ENCODE assay signal across 35 cellular contexts in the genomic region with DNA sequence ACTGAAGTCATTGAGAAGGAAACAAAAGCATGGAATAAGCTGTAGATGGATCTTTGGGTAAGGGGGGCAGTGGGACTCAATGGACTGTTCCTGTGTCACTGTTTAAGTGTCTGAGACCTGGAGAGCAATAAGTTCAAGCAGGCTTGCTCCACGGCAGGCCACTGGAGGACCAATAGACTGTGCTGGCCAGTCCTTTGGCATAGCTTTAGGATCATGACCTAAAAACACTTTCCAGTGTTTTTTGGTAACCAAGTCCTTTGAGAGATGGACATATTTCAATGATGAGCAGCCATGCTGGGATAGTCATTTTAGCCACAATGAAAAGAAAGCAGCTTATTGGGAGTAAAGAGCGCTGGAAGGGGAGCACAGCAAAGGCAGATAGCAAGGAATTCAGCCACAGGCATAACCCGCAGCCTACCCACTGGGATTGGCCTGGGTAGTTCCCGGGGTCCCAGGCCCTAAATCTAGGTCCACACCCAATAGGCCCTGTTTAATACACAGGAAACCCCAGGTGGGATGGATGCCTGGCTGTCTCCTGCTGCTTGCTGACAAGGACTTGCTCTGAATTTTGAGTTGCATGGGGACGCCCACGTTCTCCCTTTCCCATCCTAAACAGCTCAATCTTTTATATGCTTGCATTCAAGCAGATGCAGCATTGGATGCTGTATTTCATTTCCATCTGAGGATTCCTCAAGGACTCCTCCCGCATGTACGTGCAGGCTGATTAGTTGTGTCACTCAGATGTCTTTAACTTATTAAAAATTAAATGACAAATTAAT.
"Had no signal": no experiment of that assay in that cellular context is flagged by ENCODE, and none has a peak within 500 bp of the region (broad histone marks: within the 10 kb centered on the region; RNA-seq: fewer than 3 reads in every experiment).

No MANE protein-coding gene starts in this region.

- H3K36me3 ChIP-seq: adrenal gland, brain microvascular endothelial cell, breast epithelium had no signal

- DNase-seq: activated B cell treated with CpG ODN at 0.5 μM for 24 hours; activated CD4-positive, alpha-beta memory T cell treated with anti-CD3 and anti-CD28 coated beads for 36 hours; activated CD4-positive, alpha-beta T cell treated with anti-CD3 and anti-CD28 coated beads for 4 hours; activated CD4-positive, alpha-beta T cell treated with anti-CD3 and anti-CD28 coated beads, Interleukin-2, amount 10 ng/mL, durations not matched to agents 24 days and 14 days; activated CD4-positive, alpha-beta T cell treated with anti-CD3 and anti-CD28 coated beads, Interleukin-2, amount 50 U/mL, for 1 hour; activated CD4-positive, alpha-beta T cell treated with anti-CD3 and anti-CD28 coated beads, Interleukin-2, amount 50 U/mL, for 4 hours; activated CD4-positive, CD25-positive, alpha-beta regulatory T cell treated with anti-CD3 and anti-CD28 coated beads, Interleukin-2, amount 50 U/mL, for 72 hours; activated CD8-positive, alpha-beta memory T cell treated with anti-CD3 and anti-CD28 coated beads, Interleukin-2, amount 50 U/mL, for 4 hours; activated CD8-positive, alpha-beta T cell treated with anti-CD3 and anti-CD28 coated beads for 36 hours; activated effector memory CD4-positive, alpha-beta T cell treated with anti-CD3 and anti-CD28 coated beads, Interleukin-2, amount 50 U/mL, for 16 hours; activated gamma-delta T cell treated with Interleukin-2 at 50 U/mL for 16 hours; activated naive CD4-positive, alpha-beta T cell; activated naive CD4-positive, alpha-beta T cell treated with anti-CD3 and anti-CD28 coated beads for 36 hours; activated naive CD4-positive, alpha-beta T cell treated with anti-CD3 and anti-CD28 coated beads, Interleukin-2, amount 50 U/mL, for 16 hours; activated naive CD8-positive, alpha-beta T cell treated with anti-CD3 and anti-CD28 coated beads for 36 hours; activated T-cell treated with anti-CD3 and anti-CD28 coated beads for 4 hours; activated T-cell treated with anti-CD3 and anti-CD28 coated beads, Interleukin-2, amount 50 U/mL, for 1 hour; activated T-cell treated with anti-CD3 and anti-CD28 coated beads, Interleukin-2, amount 50 U/mL, for 4 hours; activated T-cell treated with anti-CD3 and anti-CD28 coated beads, Interleukin-2, amount 50 U/mL, for 72 hours; adrenal gland; amniotic stem cell; aorta; brain microvascular endothelial cell; central memory CD4-positive, alpha-beta T cell; SW 1271; T-helper 1 cell; T-helper 2 cell; T-helper 9 cell had no signal

- ATAC-seq: activated CD8-positive, alpha-beta T cell treated with anti-CD3 and anti-CD28 coated beads for 36 hours; activated naive CD4-positive, alpha-beta T cell treated with anti-CD3 and anti-CD28 coated beads, Interleukin-2, amount 50 U/mL, for 72 hours; activated T-cell treated with anti-CD3 and anti-CD28 coated beads, Interleukin-2, amount 50 U/mL, for 4 hours; activated T-cell treated with anti-CD3 and anti-CD28 coated beads, Interleukin-2, amount 50 U/mL, for 72 hours; activated T-helper 17 cell treated with anti-CD3 and anti-CD28 coated beads, Interleukin-2, amount 50 U/mL, for 72 hours; body of pancreas had no signal

- H3K4me3 ChIP-seq: adrenal gland, body of pancreas, breast epithelium had no signal

- H3K9me3 ChIP-seq: adrenal gland, body of pancreas, breast epithelium had no signal

- H3K27ac ChIP-seq: adrenal gland, body of pancreas, brain microvascular endothelial cell, breast epithelium, VCaP had no signal

- FAIRE-seq: astrocyte, TTC549 had no signal

- H3K27me3 ChIP-seq: adrenal gland, body of pancreas, brain microvascular endothelial cell, breast epithelium had no signal

- H3K4me1 ChIP-seq: adrenal gland, body of pancreas, breast epithelium had no signal
